ENCODE assay signal across 1 cellular context in the genomic region with DNA sequence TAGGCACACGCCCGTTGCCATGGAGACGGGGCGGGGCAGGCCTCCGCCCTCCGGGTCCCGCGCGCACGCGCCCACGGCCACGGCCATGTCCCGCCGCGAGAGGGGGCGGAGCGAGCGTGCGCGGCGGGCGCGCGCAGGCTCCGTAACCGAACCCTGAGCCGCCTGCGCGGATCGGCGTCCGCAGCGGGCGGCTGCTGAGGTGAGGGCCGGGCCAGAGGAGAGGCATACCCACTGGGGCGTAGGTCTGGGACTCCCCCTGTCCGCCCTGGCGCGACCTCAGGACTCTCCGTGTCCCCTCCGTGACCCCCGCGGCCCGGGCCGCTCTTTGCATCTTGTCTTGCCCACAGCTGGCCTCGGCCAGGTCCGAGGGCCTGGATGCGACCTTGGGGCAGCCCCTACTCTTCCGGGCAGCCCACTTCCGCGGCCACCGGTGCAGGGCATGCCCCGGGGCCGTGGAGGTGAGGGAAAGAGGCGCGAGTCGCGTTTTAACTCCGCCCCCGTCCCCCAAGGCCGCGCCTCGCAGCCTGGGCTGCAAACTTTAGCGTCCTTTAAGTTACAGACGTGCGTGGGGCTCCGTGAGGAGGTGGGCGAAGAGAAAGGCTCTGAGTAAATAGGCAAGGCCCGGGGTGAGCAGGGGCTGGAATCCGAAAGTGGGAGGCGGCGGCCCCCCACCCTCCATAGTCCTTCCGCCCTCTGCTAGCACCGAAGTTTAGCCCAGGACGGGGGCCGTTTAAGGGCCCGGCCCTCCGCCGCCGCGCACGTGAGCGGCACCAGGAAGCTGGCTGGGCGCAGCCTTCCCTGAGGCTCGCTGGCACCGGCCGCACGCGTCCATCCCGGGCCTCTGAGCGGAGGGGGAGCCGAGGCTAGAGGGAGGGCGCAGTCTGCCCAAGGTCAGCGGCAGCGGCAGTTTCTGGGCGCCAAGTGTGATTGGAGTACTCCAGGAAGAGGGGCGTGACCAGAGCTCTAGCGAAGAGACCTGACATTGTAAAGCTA.
TF ChIP-seq lines count a peak whose summit lies in the region.

A gene with protein sequence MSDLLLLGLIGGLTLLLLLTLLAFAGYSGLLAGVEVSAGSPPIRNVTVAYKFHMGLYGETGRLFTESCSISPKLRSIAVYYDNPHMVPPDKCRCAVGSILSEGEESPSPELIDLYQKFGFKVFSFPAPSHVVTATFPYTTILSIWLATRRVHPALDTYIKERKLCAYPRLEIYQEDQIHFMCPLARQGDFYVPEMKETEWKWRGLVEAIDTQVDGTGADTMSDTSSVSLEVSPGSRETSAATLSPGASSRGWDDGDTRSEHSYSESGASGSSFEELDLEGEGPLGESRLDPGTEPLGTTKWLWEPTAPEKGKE (plus strand): TSS at position 163 of the 993 bp plus-strand sequence. CDS start 3,053 bp downstream, outside the sequence.

TF ChIP-seq in K562, 482 proteins besides CTCF, POLR2A, EP300 and RAD21 (continued from another document and continues in another):
- TF ChIP-seq GTF2F1 (IDR thresholded peaks at IDR 0.05; ENCODE audit: low read depth, low read length) (no peak), ARNT (IDR thresholded peaks at IDR 0.05) (no peak), CEBPG (CRISPR knock-in tag; IDR thresholded peaks at IDR 0.05) (no peak), CEBPG (tag; conservative IDR thresholded peaks at IDR 0.05 in 1 of 2, IDR thresholded peaks at IDR 0.05 in 1 of 2) (no peak), HCFC1 (IDR thresholded peaks at IDR 0.05; ENCODE audit: low read depth, low read length) (no peak), ZNF431 (CRISPR knock-in tag; IDR thresholded peaks at IDR 0.05) (no peak), YY1 (IDR thresholded peaks at IDR 0.05; ENCODE audit: borderline replicate concordance in 1 of 3, control insufficient read depth in 1 of 3, extremely low read depth in 1 of 3, insufficient read depth in 3 of 3, insufficient read length in 1 of 3, insufficient replicate concordance in 2 of 3, low read depth in 1 of 3, low read length in 2 of 3) (peak in 2 of 3 experiments; percentile 63 to 66), NFIC (IDR thresholded peaks at IDR 0.05) (peak; percentile 22; the same call in 1 of the 2 replicates), LARP7 (IDR thresholded peaks at IDR 0.05) (no peak), POLR2B (IDR thresholded peaks at IDR 0.05; ENCODE audit: low read depth, partially characterized antibody) (peak; percentile 47), SREBF1 (IDR thresholded peaks at IDR 0.05; ENCODE audit: borderline replicate concordance, low read depth, low read length) (no peak), PHF20 (IDR thresholded peaks at IDR 0.05; ENCODE audit: partially characterized antibody) (peak; percentile 53), RB1 (IDR thresholded peaks at IDR 0.05; ENCODE audit: low read depth) (0 out of 2 replicates have a peak, but pooled peaks have one; percentile 26), BRCA1 (IDR thresholded peaks at IDR 0.05) (no peak), BRCA1 (CRISPR knock-in tag; IDR thresholded peaks at IDR 0.05) (no peak), ZNF316 (IDR thresholded peaks at IDR 0.05) (no peak), FOXP1 (CRISPR knock-in tag; IDR thresholded peaks at IDR 0.05) (0 out of 2 replicates have a peak, but pooled peaks have one; percentile 21), RBM15 (IDR thresholded peaks at IDR 0.05; ENCODE audit: insufficient read depth, low read length) (no peak), POLR2AphosphoS5 (IDR thresholded peaks at IDR 0.05; ENCODE audit: control insufficient read depth, insufficient read depth, low read depth, low read length) (peak; percentile 64), ZNF76 (CRISPR knock-in tag; IDR thresholded peaks at IDR 0.05; ENCODE audit: borderline replicate concordance) (0 out of 2 replicates have a peak, but pooled peaks have one; percentile 9), NCOA4 (IDR thresholded peaks at IDR 0.05; ENCODE audit: partially characterized antibody) (no peak), KDM5B (IDR thresholded peaks at IDR 0.05; ENCODE audit: insufficient replicate concordance, low read depth, low read length) (peak; percentile 69), RBFOX2 (IDR thresholded peaks at IDR 0.05; ENCODE audit: low read depth, low read length) (peak; percentile 82), PHF8 (IDR thresholded peaks at IDR 0.05; ENCODE audit: borderline replicate concordance, low read length) (peak; percentile 89; the same call in 1 of the 2 replicates), ATF1 (CRISPR knock-in tag; IDR thresholded peaks at IDR 0.05) (no peak), ATF1 (tag; IDR thresholded peaks at IDR 0.05) (peak; percentile 36; the same call in 1 of the 2 replicates), TAF1 (IDR thresholded peaks at IDR 0.05; ENCODE audit: control insufficient read depth, extremely low read depth, insufficient read depth, low read length, severe bottlenecking) (peak; percentile 70), KDM2B (CRISPR knock-in tag; IDR thresholded peaks at IDR 0.05) (peak; percentile 40; the same call in 1 of the 2 replicates), RBBP5 (IDR thresholded peaks at IDR 0.05; ENCODE audit: borderline replicate concordance, insufficient read depth, low read length, poor library complexity, severe bottlenecking) (peak; percentile 18), ZKSCAN8 (CRISPR knock-in tag; IDR thresholded peaks at IDR 0.05) (no peak), TARDBP (IDR thresholded peaks at IDR 0.05) (peak; percentile 77; the same call in 1 of the 2 replicates), MYC (IDR thresholded peaks at IDR 0.05; ENCODE audit: low read depth, low read length) (peak; percentile 40; the same call in 1 of the 2 replicates), MYC (CRISPR knock-in tag; IDR thresholded peaks at IDR 0.05; ENCODE audit: borderline replicate concordance, low read depth) (no peak; the same call in 1 of the 2 replicates), ELF1 (tag; IDR thresholded peaks at IDR 0.05) (peak; percentile 51; the same call in 1 of the 2 replicates), ARID2 (IDR thresholded peaks at IDR 0.05) (no peak), CBX1 (IDR thresholded peaks at IDR 0.05; ENCODE audit: low read depth) (peak; percentile 40; the same call in 1 of the 2 replicates), SIN3A (IDR thresholded peaks at IDR 0.05; ENCODE audit: borderline replicate concordance in 2 of 2, control insufficient read depth in 1 of 2, low read depth in 2 of 2, low read length in 2 of 2) (peak; percentile 23 to 65; a peak in 3 of 4 replicates), BHLHE40 (IDR thresholded peaks at IDR 0.05; ENCODE audit: low read length) (peak; percentile 87), PML (IDR thresholded peaks at IDR 0.05; ENCODE audit: low read length) (peak; percentile 48; the same call in 1 of the 2 replicates), GTF2E2 (tag; IDR thresholded peaks at IDR 0.05) (no peak), GATAD2B (IDR thresholded peaks at IDR 0.05; ENCODE audit: borderline replicate concordance) (peak; percentile 76; the same call in 1 of the 2 replicates), POLR2G (IDR thresholded peaks at IDR 0.05; ENCODE audit: low read depth, low read length) (peak; percentile 83), CTBP1 (IDR thresholded peaks at IDR 0.05; ENCODE audit: borderline replicate concordance) (peak; percentile 77), CXXC5 (CRISPR knock-in tag; IDR thresholded peaks at IDR 0.05) (peak; percentile 87), CC2D1A (IDR thresholded peaks at IDR 0.05) (no peak), FOXM1 (IDR thresholded peaks at IDR 0.05; ENCODE audit: low read depth) (no peak), FOXM1 (CRISPR knock-in tag; IDR thresholded peaks at IDR 0.05; ENCODE audit: low read depth) (0 out of 2 replicates have a peak, but pooled peaks have one; percentile 53), L3MBTL2 (IDR thresholded peaks at IDR 0.05) (peak; percentile 19; the same call in 1 of the 2 replicates), SAP30 (IDR thresholded peaks at IDR 0.05; ENCODE audit: borderline replicate concordance, insufficient read depth, low read depth, low read length, poor library complexity, severe bottlenecking) (peak; percentile 24), ZNF766 (CRISPR knock-in tag; conservative IDR thresholded peaks at IDR 0.05) (peak; percentile 41; the same call in 1 of the 2 replicates), PCBP1 (IDR thresholded peaks at IDR 0.05; ENCODE audit: low read depth, low read length, poor library complexity, severe bottlenecking) (peak; percentile 84), EGR1 (conservative IDR thresholded peaks at IDR 0.05) (peak; percentile 37; the same call in 1 of the 2 replicates)
- TF ChIP-seq, protein P1, sequence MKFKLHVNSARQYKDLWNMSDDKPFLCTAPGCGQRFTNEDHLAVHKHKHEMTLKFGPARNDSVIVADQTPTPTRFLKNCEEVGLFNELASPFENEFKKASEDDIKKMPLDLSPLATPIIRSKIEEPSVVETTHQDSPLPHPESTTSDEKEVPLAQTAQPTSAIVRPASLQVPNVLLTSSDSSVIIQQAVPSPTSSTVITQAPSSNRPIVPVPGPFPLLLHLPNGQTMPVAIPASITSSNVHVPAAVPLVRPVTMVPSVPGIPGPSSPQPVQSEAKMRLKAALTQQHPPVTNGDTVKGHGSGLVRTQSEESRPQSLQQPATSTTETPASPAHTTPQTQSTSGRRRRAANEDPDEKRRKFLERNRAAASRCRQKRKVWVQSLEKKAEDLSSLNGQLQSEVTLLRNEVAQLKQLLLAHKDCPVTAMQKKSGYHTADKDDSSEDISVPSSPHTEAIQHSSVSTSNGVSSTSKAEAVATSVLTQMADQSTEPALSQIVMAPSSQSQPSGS (CRISPR knock-in tag; IDR thresholded peaks at IDR 0.05): no peak
- TF ChIP-seq, protein P2, sequence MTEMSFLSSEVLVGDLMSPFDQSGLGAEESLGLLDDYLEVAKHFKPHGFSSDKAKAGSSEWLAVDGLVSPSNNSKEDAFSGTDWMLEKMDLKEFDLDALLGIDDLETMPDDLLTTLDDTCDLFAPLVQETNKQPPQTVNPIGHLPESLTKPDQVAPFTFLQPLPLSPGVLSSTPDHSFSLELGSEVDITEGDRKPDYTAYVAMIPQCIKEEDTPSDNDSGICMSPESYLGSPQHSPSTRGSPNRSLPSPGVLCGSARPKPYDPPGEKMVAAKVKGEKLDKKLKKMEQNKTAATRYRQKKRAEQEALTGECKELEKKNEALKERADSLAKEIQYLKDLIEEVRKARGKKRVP (CRISPR knock-in tag; IDR thresholded peaks at IDR 0.05): no peak
- TF ChIP-seq, protein P3, sequence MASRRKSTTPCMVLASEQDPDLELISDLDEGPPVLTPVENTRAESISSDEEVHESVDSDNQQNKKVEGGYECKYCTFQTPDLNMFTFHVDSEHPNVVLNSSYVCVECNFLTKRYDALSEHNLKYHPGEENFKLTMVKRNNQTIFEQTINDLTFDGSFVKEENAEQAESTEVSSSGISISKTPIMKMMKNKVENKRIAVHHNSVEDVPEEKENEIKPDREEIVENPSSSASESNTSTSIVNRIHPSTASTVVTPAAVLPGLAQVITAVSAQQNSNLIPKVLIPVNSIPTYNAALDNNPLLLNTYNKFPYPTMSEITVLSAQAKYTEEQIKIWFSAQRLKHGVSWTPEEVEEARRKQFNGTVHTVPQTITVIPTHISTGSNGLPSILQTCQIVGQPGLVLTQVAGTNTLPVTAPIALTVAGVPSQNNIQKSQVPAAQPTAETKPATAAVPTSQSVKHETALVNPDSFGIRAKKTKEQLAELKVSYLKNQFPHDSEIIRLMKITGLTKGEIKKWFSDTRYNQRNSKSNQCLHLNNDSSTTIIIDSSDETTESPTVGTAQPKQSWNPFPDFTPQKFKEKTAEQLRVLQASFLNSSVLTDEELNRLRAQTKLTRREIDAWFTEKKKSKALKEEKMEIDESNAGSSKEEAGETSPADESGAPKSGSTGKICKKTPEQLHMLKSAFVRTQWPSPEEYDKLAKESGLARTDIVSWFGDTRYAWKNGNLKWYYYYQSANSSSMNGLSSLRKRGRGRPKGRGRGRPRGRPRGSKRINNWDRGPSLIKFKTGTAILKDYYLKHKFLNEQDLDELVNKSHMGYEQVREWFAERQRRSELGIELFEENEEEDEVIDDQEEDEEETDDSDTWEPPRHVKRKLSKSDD (conservative IDR thresholded peaks at IDR 0.05; ENCODE audit: low read length): no peak
- TF ChIP-seq, protein P4, sequence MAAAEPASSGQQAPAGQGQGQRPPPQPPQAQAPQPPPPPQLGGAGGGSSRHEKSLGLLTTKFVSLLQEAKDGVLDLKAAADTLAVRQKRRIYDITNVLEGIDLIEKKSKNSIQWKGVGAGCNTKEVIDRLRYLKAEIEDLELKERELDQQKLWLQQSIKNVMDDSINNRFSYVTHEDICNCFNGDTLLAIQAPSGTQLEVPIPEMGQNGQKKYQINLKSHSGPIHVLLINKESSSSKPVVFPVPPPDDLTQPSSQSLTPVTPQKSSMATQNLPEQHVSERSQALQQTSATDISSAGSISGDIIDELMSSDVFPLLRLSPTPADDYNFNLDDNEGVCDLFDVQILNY (CRISPR knock-in tag; IDR thresholded peaks at IDR 0.05): no peak
